7 cellular contexts compared by ENCODE assay signal in genomic region chr16:21952040-21952792, GRCh38. TPM values are rescaled to one million over a fixed set of nuclear protein-coding genes. Genes with fewer than 3 reads are reported as not detected.
A peak's percentile ranks its signal among the peaks of the same experiment; 100 is the strongest.
DNase-seq lines count a peak whose midpoint lies in the region; ATAC-seq and TF ChIP-seq lines count a peak whose summit lies in the region.

No MANE protein-coding gene starts in this region.

- H3K36me3 ChIP-seq in kidney epithelial cell (ENCODE audit: control insufficient read depth, insufficient read depth, low read length): no peaks in the 10 kb centered on the region

- no peaks in the 10 kb centered on the region for H3K27me3 ChIP-seq in kidney epithelial cell (ENCODE audit: control insufficient read depth, insufficient read depth, low read length)

- peak; percentile 31 for ATAC-seq in GM18502 (IDR thresholded peaks at IDR 0.05; ENCODE audit: poor library complexity, unreplicated experiment)
- ATAC-seq in HG02970 (IDR thresholded peaks at IDR 0.05; ENCODE audit: low FRiP score, unreplicated experiment): peak; percentile 41

- DNase-seq in NCI-H2171 (lab: John Stamatoyannopoulos, UW): peak; percentile 67
- DNase-seq in activated CD4-positive, CD25-positive, alpha-beta regulatory T cell (lab: John Stamatoyannopoulos, UW): peak; percentile 20 to 54 (median 38)
- peak; percentile 78 for DNase-seq in central memory CD4-positive, alpha-beta T cell
- peak; percentile 26 for DNase-seq in kidney epithelial cell (ENCODE audit: low read depth)
- peak; percentile 53 to 55 for DNase-seq in stimulated activated CD4-positive, alpha-beta T cell treated with anti-CD3 and anti-CD28 coated beads, Interleukin-1b, Interleukin-23, amount 100 ng/mL, for 4 hours (ENCODE audit: low read depth in 2 of 2)

- peak overlapping the region; percentile 97 for H3K4me3 ChIP-seq in kidney epithelial cell (ENCODE audit: low read depth, low read length)

- TF ChIP-seq CTCF in kidney epithelial cell (IDR thresholded peaks at IDR 0.05; ENCODE audit: insufficient read depth, low read length, poor library complexity, severe bottlenecking): no peak

RNA-seq across cellular contexts. Expression of gene UQCRC2, which starts 0.9 kb away (rescaled TPM):
- 102 and 116 TPM in 2 replicates for total RNA-seq in kidney epithelial cell

RNA-seq across cellular contexts. Expression of gene PDZD9, which starts 48.7 kb away (rescaled TPM):
- total RNA-seq in kidney epithelial cell: not detected in 2 replicates

RNA-seq across cellular contexts. Expression of gene MOSMO, which starts 55.7 kb away (rescaled TPM):
- total RNA-seq in kidney epithelial cell: 8.5 and 15.2 TPM in 2 replicates

Comparison
In these comparisons a context has a peak if more than half of its experiments do, and no peak if none do; other contexts are left out.
1. Peak in every context shown above with its lines: DNase-seq, ATAC-seq and H3K4me3 ChIP-seq.
2. DNase-seq: peak in every context shown above with its lines; median percentile 78 in central memory CD4-positive, alpha-beta T cell; 67 in NCI-H2171; 54 in stimulated activated CD4-positive, alpha-beta T cell treated with anti-CD3 and anti-CD28 coated beads, Interleukin-1b, Interleukin-23, amount 100 ng/mL, for 4 hours; 38 in activated CD4-positive, CD25-positive, alpha-beta regulatory T cell; 26 in kidney epithelial cell.